Comparison of ENCODE assay signal across 6 cellular contexts in genomic region chr11:1598406-1598805, GRCh38. TPM values are rescaled to one million over a fixed set of nuclear protein-coding genes. Genes with fewer than 3 reads are reported as not detected.
"Had no signal": no experiment of that assay in that cellular context is flagged by ENCODE, and none has a peak within 500 bp of the region (broad histone marks: within the 10 kb centered on the region; RNA-seq: fewer than 3 reads in every experiment).

No MANE protein-coding gene starts in this region.

RNA-seq across cellular contexts. Expression of gene KRTAP5-2, which starts 0.3 kb away (rescaled TPM):
- total RNA-seq: GM23248, GM23338, H1, H4, H7, H9 had no signal
- polyA plus RNA-seq: GM23248, GM23338, H1 had no signal

RNA-seq across cellular contexts. Expression of gene KRTAP5-3, which starts 9.9 kb away (rescaled TPM):
- total RNA-seq: GM23248, GM23338, H1, H4, H7, H9 had no signal
- polyA plus RNA-seq: GM23248, GM23338, H1 had no signal

RNA-seq across cellular contexts. Expression of gene KRTAP5-1, which starts 13.3 kb away (rescaled TPM):
- total RNA-seq: GM23248, GM23338, H1, H4, H7, H9 had no signal
- polyA plus RNA-seq: GM23248, GM23338, H1 had no signal

RNA-seq across cellular contexts. Expression of gene KRTAP5-4, which starts 23.5 kb away (rescaled TPM):
- total RNA-seq: GM23248, GM23338, H1, H4, H7, H9 had no signal
- polyA plus RNA-seq: GM23248, GM23338, H1 had no signal

RNA-seq across cellular contexts. Expression of gene DUSP8, which starts 26.3 kb away (rescaled TPM):
- polyA plus RNA-seq: GM23248 had no signal
